ENCODE assay signal across 24 cellular contexts in the genomic region with DNA sequence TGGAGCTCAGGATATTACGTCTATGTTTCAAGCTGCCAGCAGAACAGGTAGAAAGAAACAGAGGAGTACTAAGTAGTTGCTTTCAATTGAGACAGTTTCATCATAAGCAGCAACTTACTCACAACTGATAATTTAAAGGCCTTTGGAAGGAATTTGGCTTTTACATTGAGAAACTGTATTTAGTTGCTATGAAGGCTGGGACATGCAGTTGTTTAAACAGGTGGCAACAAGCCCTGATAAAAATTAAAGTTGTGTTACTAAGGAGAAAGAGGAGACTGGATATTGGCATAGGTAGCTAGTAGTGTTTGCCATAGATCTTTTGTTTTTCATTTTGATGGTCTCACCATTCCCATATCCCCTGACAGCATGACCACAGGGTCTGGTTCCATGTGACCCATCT.
"Had no signal": no experiment of that assay in that cellular context is flagged by ENCODE, and none has a peak within 500 bp of the region (broad histone marks: within the 10 kb centered on the region; RNA-seq: fewer than 3 reads in every experiment).

No MANE protein-coding gene starts in this region.

- ATAC-seq: K562, Panc1 had no signal

- H3K4me3 Mint-ChIP-seq: IgD-negative memory B cell had no signal

- H3K27ac ChIP-seq: HL-60, KMS-11, RWPE1 had no signal

- H3K27ac Mint-ChIP-seq: IgD-negative memory B cell had no signal

- FAIRE-seq: HTR-8/SVneo, K562 had no signal

- DNase-seq: Kasumi-1, MV-4-11, NCI-H1048, NCI-H1105, NCI-H1417, NCI-H1436 treated with DMSO at 0.1 percent for 48 hours, NCI-H1694, NCI-H187 treated with DMSO at 0.1 percent for 48 hours, NCI-H2029 treated with DMSO at 0.1 percent for 48 hours, NCI-H226, NCI-H446, NCI-H510A, NCI-H524 treated with DMSO at 0.1 percent for 48 hours, NCI-H69, NCI-H774, SHP77, SK-N-SH had no signal

- H3K9ac ChIP-seq: KMS-11, SK-N-SH had no signal

- H3K4me3 ChIP-seq: K562 had no signal

- H3K4me2 ChIP-seq: KMS-11, SK-N-SH had no signal

- H3K36me3 Mint-ChIP-seq: IgD-negative memory B cell had no signal

- H3K9me3 ChIP-seq: SK-N-SH had no signal
